1 cellular context compared by ENCODE assay signal in the genomic region with DNA sequence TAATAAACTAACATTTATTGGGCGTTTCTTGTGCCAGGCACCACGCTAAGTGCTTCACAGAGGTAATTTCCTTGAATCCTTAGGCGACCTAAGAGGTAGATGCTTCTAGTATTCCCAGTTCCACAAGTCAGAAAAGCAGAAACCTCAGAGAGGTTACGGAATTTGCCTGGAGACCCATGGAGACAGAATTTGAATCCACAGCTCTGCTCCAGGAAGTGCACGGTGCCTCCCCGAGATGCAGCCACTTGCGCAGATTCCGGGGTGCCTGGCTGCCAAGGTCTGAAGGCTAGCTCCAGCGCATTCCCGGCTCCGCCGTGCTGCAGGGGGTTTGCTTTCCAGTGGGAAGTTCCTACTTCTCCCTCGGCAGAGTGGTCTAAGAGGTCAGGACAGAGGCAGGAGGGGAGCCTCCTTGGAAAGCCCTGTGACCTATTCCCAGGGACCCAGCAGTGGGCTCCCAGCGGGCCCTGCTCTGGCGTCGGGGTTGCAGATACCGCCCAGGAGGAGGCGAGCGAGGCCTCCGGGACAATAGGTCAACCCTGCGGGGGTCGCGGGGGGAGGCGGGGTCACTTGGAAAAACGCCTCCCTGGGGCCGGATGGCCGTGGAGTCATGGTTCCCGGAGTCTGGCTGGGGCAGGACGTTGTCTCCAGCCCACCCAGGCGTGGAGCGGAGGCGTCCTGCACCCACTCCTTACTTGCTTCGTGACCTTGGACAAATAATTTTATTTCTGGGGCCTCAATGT.
TF ChIP-seq lines count a peak whose summit lies in the region.

No MANE protein-coding gene starts in this region.

TF ChIP-seq in HepG2, 621 proteins besides CTCF, POLR2A, EP300 and RAD21 (continued from another document):
- TF ChIP-seq ZNF83 (CRISPR knock-in tag; IDR thresholded peaks at IDR 0.05; ENCODE audit: borderline replicate concordance), result no peak
- TF ChIP-seq EZH2 (conservative IDR thresholded peaks at IDR 0.05; ENCODE audit: low read depth, low read length), result peak; percentile 88
- peak; percentile 17; the same call in 1 of the 2 replicates for TF ChIP-seq ZMYM3 (CRISPR knock-in tag; IDR thresholded peaks at IDR 0.05)
- no peak for TF ChIP-seq ZFP41 (CRISPR knock-in tag; IDR thresholded peaks at IDR 0.05; ENCODE audit: borderline replicate concordance)
- TF ChIP-seq ZNF75D (CRISPR knock-in tag; IDR thresholded peaks at IDR 0.05; ENCODE audit: borderline replicate concordance), result 0 out of 2 replicates have a peak, but pooled peaks have one; percentile 17
- no peak for TF ChIP-seq MYC (CRISPR knock-in tag; IDR thresholded peaks at IDR 0.05; ENCODE audit: borderline replicate concordance)
- peak; percentile 30; the same call in 1 of the 2 replicates for TF ChIP-seq NR2F6 (IDR thresholded peaks at IDR 0.05)
- TF ChIP-seq NR2F6 (CRISPR knock-in tag; IDR thresholded peaks at IDR 0.05), result peak; percentile 55; the same call in 1 of the 2 replicates
